Comparison of ENCODE assay signal across 20 cellular contexts in the genomic region with DNA sequence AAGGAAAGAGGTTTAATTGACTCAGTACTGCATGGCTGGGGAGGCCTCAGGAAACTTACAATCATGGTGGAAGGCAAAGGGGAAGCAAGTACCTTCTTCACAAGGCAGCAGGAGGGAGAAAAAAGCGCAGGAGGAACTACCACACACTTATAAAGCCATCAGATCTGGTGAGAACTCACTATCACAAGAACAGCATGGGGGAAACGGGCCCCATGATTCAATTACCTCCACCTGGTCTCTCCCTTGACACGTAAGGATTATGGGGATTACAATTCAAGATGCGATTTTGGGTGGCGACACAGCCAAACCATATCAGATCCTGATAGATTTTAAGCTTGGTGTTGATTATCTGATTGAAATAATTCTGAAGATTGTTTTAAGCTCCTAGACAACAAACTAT.
DNase-seq lines count a peak whose midpoint lies in the region; ATAC-seq and TF ChIP-seq lines count a peak whose summit lies in the region.
"Had no signal": no experiment of that assay in that cellular context is flagged by ENCODE, and none has a peak within 500 bp of the region (broad histone marks: within the 10 kb centered on the region; RNA-seq: fewer than 3 reads in every experiment).

No MANE protein-coding gene starts in this region.

- H3K4me3 ChIP-seq in GM23338 (no peak overlapping the region), SJCRH30 (no peak overlapping the region), body of pancreas (no peak overlapping the region)

- H3K4me3 Mint-ChIP-seq in GM23338 = no peak overlapping the region
- no peak overlapping the region for H3K4me3 Mint-ChIP-seq in dendritic cell treated with granulocyte-macrophage colony-stimulating factor and Interleukin-4, amounts not matched to agents 40 ng/mL and 50 ng/mL, for 4 days
- no peak overlapping the region for H3K4me3 Mint-ChIP-seq in osteocyte (ENCODE audit: unreplicated experiment)
- H3K4me3 Mint-ChIP-seq: CD4-positive, CD25-positive, alpha-beta regulatory T cell had no signal

- no peak for DNase-seq in GM23338 (ENCODE audit: low spot score)
- DNase-seq in SJCRH30 = no peak
- no peak for DNase-seq in osteocyte (ENCODE audit: extremely low spot score, unreplicated experiment)
- DNase-seq in HT-29 (ENCODE audit: low spot score) = no peak
- no peak for DNase-seq in body of pancreas
- DNase-seq in activated CD4-positive, alpha-beta T cell treated with anti-CD3 and anti-CD28 coated beads, Interleukin-2, amount 50 U/mL, for 48 hours = no peak
- DNase-seq: CD4-positive, CD25-positive, alpha-beta regulatory T cell; COR-L47; DMS79; H7; Kasumi-1; MM.1S; NCI-H1048; NCI-H1417 treated with DMSO at 0.1 percent for 48 hours; NCI-H187; NCI-H510A; NK-92 treated with Interleukin-12 subunit alpha and Interleukin-12 subunit beta, amount 100 ng/mL, for 24 hours; SIG-M5 had no signal

- peaks cover 9% of the 10 kb centered on the region; the same call in 1 of the 2 replicates for H3K4me1 ChIP-seq in GM23338 (ENCODE audit: insufficient read depth)
- H3K4me1 ChIP-seq in SJCRH30 = peaks cover 26% of the 10 kb centered on the region
- H3K4me1 ChIP-seq in body of pancreas = no peaks in the 10 kb centered on the region

- no peaks in the 10 kb centered on the region for H3K9me2 ChIP-seq in GM23338 (ENCODE audit: insufficient read depth)

- no peaks in the 10 kb centered on the region for H3K36me3 ChIP-seq in GM23338 (ENCODE audit: insufficient read depth)
- H3K36me3 ChIP-seq in SJCRH30 = no peaks in the 10 kb centered on the region; the same call in 1 of the 2 replicates
- H3K36me3 ChIP-seq in body of pancreas (replicated peaks in 1 of 2; ENCODE audit: insufficient read depth in 1 of 2, low read depth in 2 of 2) = no peaks in the 10 kb centered on the region

- 82 to 83% methylated on average over 5 of the region's 5 CpGs for WGBS in body of pancreas, 2 donors

- no peaks in the 10 kb centered on the region for H3K36me3 Mint-ChIP-seq in GM23338 (ENCODE audit: low read depth)
- H3K36me3 Mint-ChIP-seq in dendritic cell treated with granulocyte-macrophage colony-stimulating factor and Interleukin-4, amounts not matched to agents 40 ng/mL and 50 ng/mL, for 4 days (ENCODE audit: low read depth) = peaks cover 8% of the 10 kb centered on the region
- H3K36me3 Mint-ChIP-seq in osteocyte (ENCODE audit: unreplicated experiment) = peaks cover 9% of the 10 kb centered on the region
- H3K36me3 Mint-ChIP-seq: CD4-positive, CD25-positive, alpha-beta regulatory T cell had no signal

- no peak overlapping the region for H3K4me2 ChIP-seq in GM23338

- H3K27me3 Mint-ChIP-seq in GM23338 (ENCODE audit: insufficient read depth, low read depth, poor library complexity) = peaks cover 4% of the 10 kb centered on the region
- H3K27me3 Mint-ChIP-seq in dendritic cell treated with granulocyte-macrophage colony-stimulating factor and Interleukin-4, amounts not matched to agents 40 ng/mL and 50 ng/mL, for 4 days = no peaks in the 10 kb centered on the region
- H3K27me3 Mint-ChIP-seq in osteocyte (ENCODE audit: unreplicated experiment) = no peaks in the 10 kb centered on the region

- ATAC-seq in GM23338 (no peak), body of pancreas (no peak)

- no peaks in the 10 kb centered on the region for H3K79me2 ChIP-seq in GM23338 (replicated peaks; ENCODE audit: insufficient read depth)

- H3K9me3 Mint-ChIP-seq in GM23338 = no peaks in the 10 kb centered on the region
- H3K9me3 Mint-ChIP-seq in dendritic cell treated with granulocyte-macrophage colony-stimulating factor and Interleukin-4, amounts not matched to agents 40 ng/mL and 50 ng/mL, for 4 days = peaks cover 9% of the 10 kb centered on the region
- no peaks in the 10 kb centered on the region for H3K9me3 Mint-ChIP-seq in osteocyte (ENCODE audit: unreplicated experiment)
- H3K9me3 Mint-ChIP-seq: CD4-positive, CD25-positive, alpha-beta regulatory T cell had no signal

- intact Hi-C loops in dendritic cell treated with granulocyte-macrophage colony-stimulating factor and Interleukin-4, amounts not matched to agents 40 ng/mL and 50 ng/mL, for 4 days (cut with micrococcal nuclease) = no loop called here
- intact Hi-C loops in body of pancreas (cut with DNase I) = no loop called here

- 0 out of 2 replicates have a peak overlapping the region, but pooled peaks have one; percentile 60 for H2AFZ ChIP-seq in GM23338

- H3K27me3 ChIP-seq in GM23338 (ENCODE audit: insufficient read depth) (no peaks in the 10 kb centered on the region), SJCRH30 (no peaks in the 10 kb centered on the region), body of pancreas (peaks cover 0 to 3% of the 10 kb centered on the region in 2 donors)

- H3K4me1 Mint-ChIP-seq in GM23338 (peaks cover 10% of the 10 kb centered on the region; the same call in 2 of the 3 replicates), osteocyte (ENCODE audit: unreplicated experiment) (peaks cover 45% of the 10 kb centered on the region)
- peaks cover 46% of the 10 kb centered on the region for H3K4me1 Mint-ChIP-seq in dendritic cell treated with granulocyte-macrophage colony-stimulating factor and Interleukin-4, amounts not matched to agents 40 ng/mL and 50 ng/mL, for 4 days (ENCODE audit: low read depth)

- H4K20me1 ChIP-seq in GM23338 (replicated peaks; ENCODE audit: insufficient read depth) = no peaks in the 10 kb centered on the region

- H3K27ac ChIP-seq in GM23338 (ENCODE audit: low read depth) (no peak overlapping the region), SJCRH30 (peak overlapping the region; percentile 14; the same call in 1 of the 2 replicates), body of pancreas (no peak overlapping the region)
- H3K27ac ChIP-seq: RWPE1 had no signal

- H3K9me3 ChIP-seq in SJCRH30 (replicated peaks) (no peaks in the 10 kb centered on the region), body of pancreas (no peaks in the 10 kb centered on the region)

- peak overlapping the region; percentile 19; the same call in 1 of the 2 replicates for H3K27ac Mint-ChIP-seq in GM23338
- H3K27ac Mint-ChIP-seq in dendritic cell treated with granulocyte-macrophage colony-stimulating factor and Interleukin-4, amounts not matched to agents 40 ng/mL and 50 ng/mL, for 4 days = peak overlapping the region; percentile 91
- peak overlapping the region; percentile 58 for H3K27ac Mint-ChIP-seq in osteocyte (ENCODE audit: unreplicated experiment)
- H3K27ac Mint-ChIP-seq: CD4-positive, CD25-positive, alpha-beta regulatory T cell had no signal

- TF ChIP-seq CTCF in GM23338 (conservative IDR thresholded peaks at IDR 0.05; ENCODE audit: low read depth in 2 of 2) (no peak), osteocyte (IDR thresholded peaks at IDR 0.05) (no peak), body of pancreas (IDR thresholded peaks at IDR 0.05) (no peak)

- no peak for TF ChIP-seq POLR2A in body of pancreas (IDR thresholded peaks at IDR 0.05)

- H3F3A ChIP-seq in GM23338 (replicated peaks; ENCODE audit: low read depth) = no peaks in the 10 kb centered on the region

TF ChIP-seq in GM23338, 12 proteins besides CTCF, POLR2A, EP300 and RAD21 (continues in another document):
- TF ChIP-seq POLR2AphosphoS5 (IDR thresholded peaks at IDR 0.05; ENCODE audit: low read depth) (no peak), JUNB (IDR thresholded peaks at IDR 0.05; ENCODE audit: unreplicated experiment) (no peak), STAT1 (IDR thresholded peaks at IDR 0.05; ENCODE audit: unreplicated experiment) (no peak), ZNF331 (CRISPR knock-in tag; IDR thresholded peaks at IDR 0.05; ENCODE audit: low read depth) (no peak), EZH2phosphoT487 (IDR thresholded peaks at IDR 0.05; ENCODE audit: unreplicated experiment) (no peak), EZH2 (IDR thresholded peaks at IDR 0.05; ENCODE audit: low read depth, unreplicated experiment) (no peak), CREB1 (CRISPR knock-in tag; IDR thresholded peaks at IDR 0.05; ENCODE audit: low read depth) (no peak), ZNF114 (CRISPR knock-in tag; IDR thresholded peaks at IDR 0.05) (no peak), NANOG (IDR thresholded peaks at IDR 0.05; ENCODE audit: borderline replicate concordance) (no peak)
- TF ChIP-seq, protein P1, sequence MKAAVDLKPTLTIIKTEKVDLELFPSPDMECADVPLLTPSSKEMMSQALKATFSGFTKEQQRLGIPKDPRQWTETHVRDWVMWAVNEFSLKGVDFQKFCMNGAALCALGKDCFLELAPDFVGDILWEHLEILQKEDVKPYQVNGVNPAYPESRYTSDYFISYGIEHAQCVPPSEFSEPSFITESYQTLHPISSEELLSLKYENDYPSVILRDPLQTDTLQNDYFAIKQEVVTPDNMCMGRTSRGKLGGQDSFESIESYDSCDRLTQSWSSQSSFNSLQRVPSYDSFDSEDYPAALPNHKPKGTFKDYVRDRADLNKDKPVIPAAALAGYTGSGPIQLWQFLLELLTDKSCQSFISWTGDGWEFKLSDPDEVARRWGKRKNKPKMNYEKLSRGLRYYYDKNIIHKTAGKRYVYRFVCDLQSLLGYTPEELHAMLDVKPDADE (IDR thresholded peaks at IDR 0.05) = no peak
- TF ChIP-seq, protein P2, sequence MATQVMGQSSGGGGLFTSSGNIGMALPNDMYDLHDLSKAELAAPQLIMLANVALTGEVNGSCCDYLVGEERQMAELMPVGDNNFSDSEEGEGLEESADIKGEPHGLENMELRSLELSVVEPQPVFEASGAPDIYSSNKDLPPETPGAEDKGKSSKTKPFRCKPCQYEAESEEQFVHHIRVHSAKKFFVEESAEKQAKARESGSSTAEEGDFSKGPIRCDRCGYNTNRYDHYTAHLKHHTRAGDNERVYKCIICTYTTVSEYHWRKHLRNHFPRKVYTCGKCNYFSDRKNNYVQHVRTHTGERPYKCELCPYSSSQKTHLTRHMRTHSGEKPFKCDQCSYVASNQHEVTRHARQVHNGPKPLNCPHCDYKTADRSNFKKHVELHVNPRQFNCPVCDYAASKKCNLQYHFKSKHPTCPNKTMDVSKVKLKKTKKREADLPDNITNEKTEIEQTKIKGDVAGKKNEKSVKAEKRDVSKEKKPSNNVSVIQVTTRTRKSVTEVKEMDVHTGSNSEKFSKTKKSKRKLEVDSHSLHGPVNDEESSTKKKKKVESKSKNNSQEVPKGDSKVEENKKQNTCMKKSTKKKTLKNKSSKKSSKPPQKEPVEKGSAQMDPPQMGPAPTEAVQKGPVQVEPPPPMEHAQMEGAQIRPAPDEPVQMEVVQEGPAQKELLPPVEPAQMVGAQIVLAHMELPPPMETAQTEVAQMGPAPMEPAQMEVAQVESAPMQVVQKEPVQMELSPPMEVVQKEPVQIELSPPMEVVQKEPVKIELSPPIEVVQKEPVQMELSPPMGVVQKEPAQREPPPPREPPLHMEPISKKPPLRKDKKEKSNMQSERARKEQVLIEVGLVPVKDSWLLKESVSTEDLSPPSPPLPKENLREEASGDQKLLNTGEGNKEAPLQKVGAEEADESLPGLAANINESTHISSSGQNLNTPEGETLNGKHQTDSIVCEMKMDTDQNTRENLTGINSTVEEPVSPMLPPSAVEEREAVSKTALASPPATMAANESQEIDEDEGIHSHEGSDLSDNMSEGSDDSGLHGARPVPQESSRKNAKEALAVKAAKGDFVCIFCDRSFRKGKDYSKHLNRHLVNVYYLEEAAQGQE (IDR thresholded peaks at IDR 0.05; ENCODE audit: unreplicated experiment) = no peak

Comparison
In these comparisons a context has a peak if more than half of its experiments do, and no peak if none do; other contexts are left out.
1. H3K27ac Mint-ChIP-seq: peak in every context shown above with its lines; median percentile 91 in dendritic cell treated with granulocyte-macrophage colony-stimulating factor and Interleukin-4, amounts not matched to agents 40 ng/mL and 50 ng/mL, for 4 days; 58 in osteocyte; 19 in GM23338.